ENCODE assay signal across 13 cellular contexts in genomic region chr20:52552181-52552872, GRCh38.
DNase-seq lines count a peak whose midpoint lies in the region; ATAC-seq lines count a peak whose summit lies in the region.
"Had no signal": no experiment of that assay in that cellular context is flagged by ENCODE, and none has a peak within 500 bp of the region (broad histone marks: within the 10 kb centered on the region; RNA-seq: fewer than 3 reads in every experiment).

No MANE protein-coding gene starts in this region.

- DNase-seq in AG20443 (ENCODE audit: low spot score) (peak; percentile 84), HT1080 (ENCODE audit: low read depth) (peak; percentile 83), astrocyte of the hippocampus (ENCODE audit: low read depth, low spot score) (peak; percentile 71), iris pigment epithelial cell (ENCODE audit: low read depth) (peak; percentile 34), pons (ENCODE audit: low spot score) (no peak), DMS153 treated with DMSO at 0.1 percent for 48 hours (lab: John Stamatoyannopoulos, UW; ENCODE audit: unreplicated experiment) (no peak)
- no peak for DNase-seq in activated CD4-positive, CD25-positive, alpha-beta regulatory T cell (lab: John Stamatoyannopoulos, UW)
- DNase-seq: activated CD8-positive, alpha-beta T cell treated with anti-CD3 and anti-CD28 coated beads, Interleukin-2, amount 10 ng/mL, durations not matched to agents 7 days and 5 days; effector CD8-positive, alpha-beta T cell; kidney; ovary; spleen had no signal

- ATAC-seq in HG02678 (IDR thresholded peaks at IDR 0.05; ENCODE audit: unreplicated experiment): no peak
- ATAC-seq: activated CD8-positive, alpha-beta T cell treated with anti-CD3 and anti-CD28 coated beads, Interleukin-2, amount 10 ng/mL, durations not matched to agents 7 days and 5 days had no signal

Comparison
In these comparisons a context has a peak if more than half of its experiments do, and no peak if none do; other contexts are left out.
1. DNase-seq: peak in AG20443 (single experiment), HT1080 (single experiment), astrocyte of the hippocampus (single experiment) and iris pigment epithelial cell (single experiment); none in activated CD4-positive, CD25-positive, alpha-beta regulatory T cell (0 of 4), pons (single experiment) and DMS153 treated with DMSO at 0.1 percent for 48 hours (single experiment).